Comparison of ENCODE assay signal across 1 cellular context in the genomic region with DNA sequence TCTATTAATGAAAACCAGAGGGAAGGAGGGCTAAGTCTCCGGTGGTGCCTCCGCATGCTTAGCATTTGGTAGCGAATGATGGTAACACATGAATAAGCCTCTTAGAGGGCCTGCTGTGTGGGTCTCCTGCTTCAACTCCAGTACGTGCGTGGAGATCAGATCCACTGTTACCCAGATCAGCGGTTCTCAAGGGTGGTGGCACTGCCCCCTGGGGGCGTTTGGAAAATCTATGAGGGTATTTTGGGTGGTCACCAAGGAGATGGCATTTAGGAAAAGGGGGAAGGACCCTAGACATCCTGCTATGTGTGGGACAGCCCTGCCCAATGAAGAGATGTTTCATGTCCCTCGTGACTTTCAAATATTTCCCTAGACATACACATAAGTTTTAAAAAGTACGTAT.
TF ChIP-seq lines count a peak whose summit lies in the region.

No MANE protein-coding gene starts in this region.

TF ChIP-seq in HepG2, 621 proteins besides CTCF, POLR2A, EP300 and RAD21:
- TF ChIP-seq SUZ12 (IDR thresholded peaks at IDR 0.05; ENCODE audit: low read depth, low read length) = no peak
- TF ChIP-seq AGO1 (IDR thresholded peaks at IDR 0.05; ENCODE audit: low read depth, low read length, poor library complexity, severe bottlenecking) = no peak
- no peak for TF ChIP-seq ZNF678 (CRISPR knock-in tag; IDR thresholded peaks at IDR 0.05)
- TF ChIP-seq ZNF605 (CRISPR knock-in tag; IDR thresholded peaks at IDR 0.05) = no peak
- no peak for TF ChIP-seq HOXA5 (CRISPR knock-in tag; IDR thresholded peaks at IDR 0.05)
- TF ChIP-seq, protein P1, sequence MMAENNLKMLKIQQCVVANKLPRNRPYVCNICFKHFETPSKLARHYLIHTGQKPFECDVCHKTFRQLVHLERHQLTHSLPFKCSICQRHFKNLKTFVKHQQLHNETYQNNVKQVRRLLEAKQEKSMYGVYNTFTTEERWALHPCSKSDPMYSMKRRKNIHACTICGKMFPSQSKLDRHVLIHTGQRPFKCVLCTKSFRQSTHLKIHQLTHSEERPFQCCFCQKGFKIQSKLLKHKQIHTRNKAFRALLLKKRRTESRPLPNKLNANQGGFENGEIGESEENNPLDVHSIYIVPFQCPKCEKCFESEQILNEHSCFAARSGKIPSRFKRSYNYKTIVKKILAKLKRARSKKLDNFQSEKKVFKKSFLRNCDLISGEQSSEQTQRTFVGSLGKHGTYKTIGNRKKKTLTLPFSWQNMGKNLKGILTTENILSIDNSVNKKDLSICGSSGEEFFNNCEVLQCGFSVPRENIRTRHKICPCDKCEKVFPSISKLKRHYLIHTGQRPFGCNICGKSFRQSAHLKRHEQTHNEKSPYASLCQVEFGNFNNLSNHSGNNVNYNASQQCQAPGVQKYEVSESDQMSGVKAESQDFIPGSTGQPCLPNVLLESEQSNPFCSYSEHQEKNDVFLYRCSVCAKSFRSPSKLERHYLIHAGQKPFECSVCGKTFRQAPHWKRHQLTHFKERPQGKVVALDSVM (CRISPR knock-in tag; IDR thresholded peaks at IDR 0.05) = no peak
- TF ChIP-seq, protein P2, sequence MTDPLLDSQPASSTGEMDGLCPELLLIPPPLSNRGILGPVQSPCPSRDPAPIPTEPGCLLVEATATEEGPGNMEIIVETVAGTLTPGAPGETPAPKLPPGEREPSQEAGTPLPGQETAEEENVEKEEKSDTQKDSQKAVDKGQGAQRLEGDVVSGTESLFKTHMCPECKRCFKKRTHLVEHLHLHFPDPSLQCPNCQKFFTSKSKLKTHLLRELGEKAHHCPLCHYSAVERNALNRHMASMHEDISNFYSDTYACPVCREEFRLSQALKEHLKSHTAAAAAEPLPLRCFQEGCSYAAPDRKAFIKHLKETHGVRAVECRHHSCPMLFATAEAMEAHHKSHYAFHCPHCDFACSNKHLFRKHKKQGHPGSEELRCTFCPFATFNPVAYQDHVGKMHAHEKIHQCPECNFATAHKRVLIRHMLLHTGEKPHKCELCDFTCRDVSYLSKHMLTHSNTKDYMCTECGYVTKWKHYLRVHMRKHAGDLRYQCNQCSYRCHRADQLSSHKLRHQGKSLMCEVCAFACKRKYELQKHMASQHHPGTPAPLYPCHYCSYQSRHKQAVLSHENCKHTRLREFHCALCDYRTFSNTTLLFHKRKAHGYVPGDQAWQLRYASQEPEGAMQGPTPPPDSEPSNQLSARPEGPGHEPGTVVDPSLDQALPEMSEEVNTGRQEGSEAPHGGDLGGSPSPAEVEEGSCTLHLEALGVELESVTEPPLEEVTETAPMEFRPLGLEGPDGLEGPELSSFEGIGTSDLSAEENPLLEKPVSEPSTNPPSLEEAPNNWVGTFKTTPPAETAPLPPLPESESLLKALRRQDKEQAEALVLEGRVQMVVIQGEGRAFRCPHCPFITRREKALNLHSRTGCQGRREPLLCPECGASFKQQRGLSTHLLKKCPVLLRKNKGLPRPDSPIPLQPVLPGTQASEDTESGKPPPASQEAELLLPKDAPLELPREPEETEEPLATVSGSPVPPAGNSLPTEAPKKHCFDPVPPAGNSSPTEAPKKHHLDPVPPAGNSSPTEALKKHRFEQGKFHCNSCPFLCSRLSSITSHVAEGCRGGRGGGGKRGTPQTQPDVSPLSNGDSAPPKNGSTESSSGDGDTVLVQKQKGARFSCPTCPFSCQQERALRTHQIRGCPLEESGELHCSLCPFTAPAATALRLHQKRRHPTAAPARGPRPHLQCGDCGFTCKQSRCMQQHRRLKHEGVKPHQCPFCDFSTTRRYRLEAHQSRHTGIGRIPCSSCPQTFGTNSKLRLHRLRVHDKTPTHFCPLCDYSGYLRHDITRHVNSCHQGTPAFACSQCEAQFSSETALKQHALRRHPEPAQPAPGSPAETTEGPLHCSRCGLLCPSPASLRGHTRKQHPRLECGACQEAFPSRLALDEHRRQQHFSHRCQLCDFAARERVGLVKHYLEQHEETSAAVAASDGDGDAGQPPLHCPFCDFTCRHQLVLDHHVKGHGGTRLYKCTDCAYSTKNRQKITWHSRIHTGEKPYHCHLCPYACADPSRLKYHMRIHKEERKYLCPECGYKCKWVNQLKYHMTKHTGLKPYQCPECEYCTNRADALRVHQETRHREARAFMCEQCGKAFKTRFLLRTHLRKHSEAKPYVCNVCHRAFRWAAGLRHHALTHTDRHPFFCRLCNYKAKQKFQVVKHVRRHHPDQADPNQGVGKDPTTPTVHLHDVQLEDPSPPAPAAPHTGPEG (CRISPR knock-in tag; IDR thresholded peaks at IDR 0.05) = no peak
- TF ChIP-seq HES4 (CRISPR knock-in tag; IDR thresholded peaks at IDR 0.05; ENCODE audit: borderline replicate concordance) = no peak
- TF ChIP-seq, protein P3, sequence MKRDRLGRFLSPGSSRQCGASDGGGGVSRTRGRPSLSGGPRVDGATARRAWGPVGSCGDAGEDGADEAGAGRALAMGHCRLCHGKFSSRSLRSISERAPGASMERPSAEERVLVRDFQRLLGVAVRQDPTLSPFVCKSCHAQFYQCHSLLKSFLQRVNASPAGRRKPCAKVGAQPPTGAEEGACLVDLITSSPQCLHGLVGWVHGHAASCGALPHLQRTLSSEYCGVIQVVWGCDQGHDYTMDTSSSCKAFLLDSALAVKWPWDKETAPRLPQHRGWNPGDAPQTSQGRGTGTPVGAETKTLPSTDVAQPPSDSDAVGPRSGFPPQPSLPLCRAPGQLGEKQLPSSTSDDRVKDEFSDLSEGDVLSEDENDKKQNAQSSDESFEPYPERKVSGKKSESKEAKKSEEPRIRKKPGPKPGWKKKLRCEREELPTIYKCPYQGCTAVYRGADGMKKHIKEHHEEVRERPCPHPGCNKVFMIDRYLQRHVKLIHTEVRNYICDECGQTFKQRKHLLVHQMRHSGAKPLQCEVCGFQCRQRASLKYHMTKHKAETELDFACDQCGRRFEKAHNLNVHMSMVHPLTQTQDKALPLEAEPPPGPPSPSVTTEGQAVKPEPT (CRISPR knock-in tag; IDR thresholded peaks at IDR 0.05; ENCODE audit: low read depth) = no peak
- no peak for TF ChIP-seq ZNF382 (CRISPR knock-in tag; IDR thresholded peaks at IDR 0.05; ENCODE audit: borderline replicate concordance)
- TF ChIP-seq ZNF629 (CRISPR knock-in tag; conservative IDR thresholded peaks at IDR 0.05) = no peak
- TF ChIP-seq, protein P4, sequence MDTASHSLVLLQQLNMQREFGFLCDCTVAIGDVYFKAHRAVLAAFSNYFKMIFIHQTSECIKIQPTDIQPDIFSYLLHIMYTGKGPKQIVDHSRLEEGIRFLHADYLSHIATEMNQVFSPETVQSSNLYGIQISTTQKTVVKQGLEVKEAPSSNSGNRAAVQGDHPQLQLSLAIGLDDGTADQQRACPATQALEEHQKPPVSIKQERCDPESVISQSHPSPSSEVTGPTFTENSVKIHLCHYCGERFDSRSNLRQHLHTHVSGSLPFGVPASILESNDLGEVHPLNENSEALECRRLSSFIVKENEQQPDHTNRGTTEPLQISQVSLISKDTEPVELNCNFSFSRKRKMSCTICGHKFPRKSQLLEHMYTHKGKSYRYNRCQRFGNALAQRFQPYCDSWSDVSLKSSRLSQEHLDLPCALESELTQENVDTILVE (CRISPR knock-in tag; IDR thresholded peaks at IDR 0.05) = no peak
- TF ChIP-seq, protein P5, sequence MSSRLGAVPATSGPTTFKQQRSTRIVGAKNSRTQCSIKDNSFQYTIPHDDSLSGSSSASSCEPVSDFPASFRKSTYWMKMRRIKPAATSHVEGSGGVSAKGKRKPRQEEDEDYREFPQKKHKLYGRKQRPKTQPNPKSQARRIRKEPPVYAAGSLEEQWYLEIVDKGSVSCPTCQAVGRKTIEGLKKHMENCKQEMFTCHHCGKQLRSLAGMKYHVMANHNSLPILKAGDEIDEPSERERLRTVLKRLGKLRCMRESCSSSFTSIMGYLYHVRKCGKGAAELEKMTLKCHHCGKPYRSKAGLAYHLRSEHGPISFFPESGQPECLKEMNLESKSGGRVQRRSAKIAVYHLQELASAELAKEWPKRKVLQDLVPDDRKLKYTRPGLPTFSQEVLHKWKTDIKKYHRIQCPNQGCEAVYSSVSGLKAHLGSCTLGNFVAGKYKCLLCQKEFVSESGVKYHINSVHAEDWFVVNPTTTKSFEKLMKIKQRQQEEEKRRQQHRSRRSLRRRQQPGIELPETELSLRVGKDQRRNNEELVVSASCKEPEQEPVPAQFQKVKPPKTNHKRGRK (CRISPR knock-in tag; IDR thresholded peaks at IDR 0.05) = no peak
- no peak for TF ChIP-seq PRMT3 (CRISPR knock-in tag; IDR thresholded peaks at IDR 0.05; ENCODE audit: borderline replicate concordance, low read depth)
